Comparison of ENCODE assay signal across 24 cellular contexts in genomic region chr5:126468091-126468490, GRCh38.
"Had no signal": no experiment of that assay in that cellular context is flagged by ENCODE, and none has a peak within 500 bp of the region (broad histone marks: within the 10 kb centered on the region; RNA-seq: fewer than 3 reads in every experiment).

No MANE protein-coding gene starts in this region.

- H3K4me3 ChIP-seq: colonic mucosa, ovary, psoas muscle, right atrium auricular region, skin epidermis, stomach, suprapubic skin had no signal

- H3K4me1 ChIP-seq: colonic mucosa, psoas muscle had no signal

- H3K27ac ChIP-seq: brain microvascular endothelial cell, colonic mucosa, psoas muscle, right atrium auricular region, suprapubic skin, WERI-Rb-1 had no signal

- DNase-seq: activated CD4-positive, alpha-beta T cell treated with anti-CD3 and anti-CD28 coated beads, Interleukin-2, amount 10 ng/mL, durations not matched to agents 7 days and 5 days; activated CD4-positive, CD25-positive, alpha-beta regulatory T cell treated with anti-CD3 and anti-CD28 coated beads, Interleukin-2, amount 50 U/mL, for 72 hours; activated CD8-positive, alpha-beta memory T cell treated with anti-CD3 and anti-CD28 coated beads, Interleukin-2, amount 10 ng/mL, durations not matched to agents 7 days and 5 days; activated CD8-positive, alpha-beta T cell treated with anti-CD3 and anti-CD28 coated beads for 36 hours; activated gamma-delta T cell treated with Interleukin-2 at 50 U/mL for 16 hours; activated T-cell treated with anti-CD3 and anti-CD28 coated beads for 4 hours; anterior cingulate cortex; brain microvascular endothelial cell; central memory CD4-positive, alpha-beta T cell; colonic mucosa; endodermal cell; erythroblast; islet precursor cell; ovary; psoas muscle; stimulated activated CD4-positive, alpha-beta T cell treated with anti-CD3 and anti-CD28 coated beads, Interleukin-15, amount 100 ng/mL, for 24 hours; stomach; T-cell; trophoblast cell; WERI-Rb-1 had no signal

- FAIRE-seq: frontal cortex had no signal

- H3K27me3 ChIP-seq: brain microvascular endothelial cell, colonic mucosa, ovary, right atrium auricular region, stomach, suprapubic skin had no signal

- H3K9me3 ChIP-seq: colonic mucosa, ovary, psoas muscle, right atrium auricular region, stomach, suprapubic skin had no signal

- H3K36me3 ChIP-seq: colonic mucosa, ovary, WERI-Rb-1 had no signal
